12 cellular contexts compared by ENCODE assay signal in genomic region chr12:3204716-3205617, GRCh38.
A peak's percentile ranks its signal among the peaks of the same experiment; 100 is the strongest.
DNase-seq lines count a peak whose midpoint lies in the region; TF ChIP-seq lines count a peak whose summit lies in the region.
"Had no signal": no experiment of that assay in that cellular context is flagged by ENCODE, and none has a peak within 500 bp of the region (broad histone marks: within the 10 kb centered on the region; RNA-seq: fewer than 3 reads in every experiment).

No MANE protein-coding gene starts in this region.

- DNase-seq in NCI-H1105 (lab: John Stamatoyannopoulos, UW): peak; percentile 48
- DNase-seq in NCI-H774 (lab: John Stamatoyannopoulos, UW): peak; percentile 59
- DNase-seq in right atrium auricular region (ENCODE audit: low spot score): no peak
- no peak for DNase-seq in stimulated activated naive CD4-positive, alpha-beta T cell treated with Interleukin-2 at 50 U/mL for 16 hours (lab: John Stamatoyannopoulos, UW)
- DNase-seq in activated naive CD4-positive, alpha-beta T cell treated with anti-CD3 and anti-CD28 coated beads, Interleukin-2, amount 50 U/mL, for 16 hours: no peak
- no peak for DNase-seq in stimulated activated CD4-positive, alpha-beta T cell treated with anti-CD3 and anti-CD28 coated beads, Interleukin-12 subunit alpha, Interleukin-12 subunit beta, amount 100 ng/mL, for 4 hours
- DNase-seq: activated CD4-positive, alpha-beta memory T cell treated with anti-CD3 and anti-CD28 coated beads, Interleukin-2, amount 10 ng/mL, durations not matched to agents 7 days and 5 days; activated T-cell treated with anti-CD3 and anti-CD28 coated beads, Interleukin-2, amount 50 U/mL, for 48 hours; natural killer cell; NCI-H2081 treated with DMSO at 0.1 percent for 48 hours had no signal

- H3K9me3 ChIP-seq in right atrium auricular region (no peaks in the 10 kb centered on the region), skeletal muscle tissue (ENCODE audit: control insufficient read depth in 3 of 3, low read length in 3 of 3) (no peaks in the 10 kb centered on the region)
- H3K9me3 ChIP-seq: esophagus muscularis mucosa had no signal

- H3K27me3 ChIP-seq in right atrium auricular region: no peaks in the 10 kb centered on the region
- peaks cover 0 to 5% (median 0%) of the 10 kb centered on the region in 3 donors for H3K27me3 ChIP-seq in skeletal muscle tissue (ENCODE audit: control insufficient read depth in 3 of 3, insufficient read depth in 3 of 3, low read length in 3 of 3)

- TF ChIP-seq CTCF in right atrium auricular region (IDR thresholded peaks at IDR 0.05): no peak

- H3K4me3 ChIP-seq in right atrium auricular region: no peak overlapping the region
- H3K4me3 ChIP-seq in skeletal muscle tissue (ENCODE audit: low read length in 3 of 3): no peak overlapping the region
- H3K4me3 ChIP-seq: esophagus muscularis mucosa had no signal

- peak overlapping the region in 2 of 3 donors; percentile 32 to 65 for H3K9ac ChIP-seq in skeletal muscle tissue (ENCODE audit: low read depth in 1 of 3, low read length in 3 of 3)

- no peaks in the 10 kb centered on the region for H3K36me3 ChIP-seq in right atrium auricular region
- H3K36me3 ChIP-seq in skeletal muscle tissue (ENCODE audit: control insufficient read depth in 3 of 3, insufficient read depth in 3 of 3, low read length in 3 of 3): no peaks in the 10 kb centered on the region
- H3K36me3 ChIP-seq: esophagus muscularis mucosa had no signal

- H3K4me1 ChIP-seq in right atrium auricular region (peaks cover 0 to 74% of the 10 kb centered on the region in 2 donors), skeletal muscle tissue (ENCODE audit: control insufficient read depth in 3 of 3, insufficient read depth in 3 of 3, low read length in 3 of 3) (peaks cover 44 to 62% (median 50%) of the 10 kb centered on the region in 3 donors)

- H3K27ac ChIP-seq in right atrium auricular region (peak overlapping the region; percentile 85 to 94), skeletal muscle tissue (ENCODE audit: low read depth, low read length) (peak overlapping the region; percentile 70)
- H3K27ac ChIP-seq: esophagus muscularis mucosa had no signal

Comparison
In these comparisons a context has a peak if more than half of its experiments do, and no peak if none do; other contexts are left out.
1. DNase-seq: peak in NCI-H1105 (single experiment) and NCI-H774 (single experiment); none in right atrium auricular region (single experiment), stimulated activated naive CD4-positive, alpha-beta T cell treated with Interleukin-2 at 50 U/mL for 16 hours (single experiment), activated naive CD4-positive, alpha-beta T cell treated with anti-CD3 and anti-CD28 coated beads, Interleukin-2, amount 50 U/mL, for 16 hours (single experiment) and stimulated activated CD4-positive, alpha-beta T cell treated with anti-CD3 and anti-CD28 coated beads, Interleukin-12 subunit alpha, Interleukin-12 subunit beta, amount 100 ng/mL, for 4 hours (single experiment).